In the genomic region with DNA sequence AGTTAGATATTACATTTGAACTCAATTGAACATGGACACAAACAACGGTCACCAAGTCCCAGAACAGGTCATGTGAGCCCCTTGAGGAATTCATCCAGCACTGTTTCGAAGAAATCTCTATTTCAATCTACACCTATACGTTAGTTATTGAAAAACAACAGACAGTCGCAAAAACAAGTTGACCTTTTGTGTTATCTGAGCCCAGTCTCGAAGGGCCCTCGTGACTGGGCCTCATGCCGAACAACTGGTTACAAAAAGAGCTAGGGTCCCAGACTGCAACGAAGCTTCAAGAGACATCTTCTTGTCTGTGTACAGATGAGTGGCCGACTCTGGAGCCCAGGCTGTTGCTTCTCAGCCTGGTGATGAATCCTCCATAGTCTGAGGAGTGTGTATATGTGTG, we compare ENCODE assay signal across 37 cellular contexts. TPM values are rescaled to one million over a fixed set of nuclear protein-coding genes. Genes with fewer than 3 reads are reported as not detected.
"Had no signal": no experiment of that assay in that cellular context is flagged by ENCODE, and none has a peak within 500 bp of the region (broad histone marks: within the 10 kb centered on the region; RNA-seq: fewer than 3 reads in every experiment).

No MANE protein-coding gene starts in this region.

- H3K9me3 ChIP-seq: MG63 had no signal

- H3K36me3 ChIP-seq: MG63 had no signal

- H3K4me3 ChIP-seq: MG63 had no signal

- H3K27me3 ChIP-seq: MG63 had no signal

- DNase-seq: Karpas-422, Kasumi-1, MG63, MM.1S, MV-4-11, NCI-H1048, NCI-H1092, NCI-H1092 treated with DMSO at 0.1 percent for 48 hours, NCI-H1105, NCI-H1105 treated with DMSO at 0.1 percent for 48 hours, NCI-H1417, NCI-H1417 treated with DMSO at 0.1 percent for 48 hours, NCI-H1436, NCI-H1436 treated with DMSO at 0.1 percent for 48 hours, NCI-H146, NCI-H1694, NCI-H1694 treated with DMSO at 0.1 percent for 48 hours, NCI-H187, NCI-H187 treated with DMSO at 0.1 percent for 48 hours, NCI-H1930, NCI-H2029, NCI-H2029 treated with DMSO at 0.1 percent for 48 hours, NCI-H2081, NCI-H2081 treated with DMSO at 0.1 percent for 48 hours, NCI-H2107, NCI-H2171, NCI-H2171 treated with DMSO at 0.1 percent for 48 hours, NCI-H2227 treated with DMSO at 0.1 percent for 48 hours, NCI-H226, NCI-H345, NCI-H446, NCI-H446 treated with DMSO at 0.1 percent for 48 hours, NCI-H510A, NCI-H510A treated with DMSO at 0.1 percent for 48 hours had no signal

RNA-seq across cellular contexts. Expression of a gene that starts 45.1 kb away (rescaled TPM):
- total RNA-seq: LHCN-M2, M059J, NCI-H460 had no signal
